In the genomic region with DNA sequence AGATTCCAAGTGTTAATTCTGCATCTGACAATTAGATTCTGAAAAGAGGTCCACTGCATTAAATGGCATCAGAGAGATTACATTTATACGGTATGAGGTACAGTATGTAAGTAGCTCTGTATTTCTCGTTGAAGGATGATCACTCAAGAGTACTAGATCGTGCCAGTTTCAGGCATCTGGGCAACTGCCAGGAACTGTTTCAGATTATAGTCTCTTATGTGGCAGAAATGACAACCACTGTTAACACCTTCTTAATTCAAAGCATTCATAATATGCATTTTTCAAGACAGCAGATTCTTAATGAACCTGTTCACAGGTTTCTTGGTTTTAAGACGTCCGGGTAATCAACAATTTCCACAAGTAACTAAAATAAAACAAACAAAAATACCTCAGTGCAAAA, we compare ENCODE assay signal across 8 cellular contexts. TPM values are rescaled to one million over a fixed set of nuclear protein-coding genes. Genes with fewer than 3 reads are reported as not detected.
DNase-seq lines count a peak whose midpoint lies in the region; ATAC-seq and TF ChIP-seq lines count a peak whose summit lies in the region.

No MANE protein-coding gene starts in this region.

- H3K27ac ChIP-seq in epithelial cell of prostate (peak overlapping the region; percentile 96), osteoblast (ENCODE audit: low read depth, low read length) (peak overlapping the region; percentile 83)

- H3K79me2 ChIP-seq in osteoblast (ENCODE audit: insufficient read depth, low read length): peaks cover 55% of the 10 kb centered on the region

- TF ChIP-seq CTCF in osteoblast (IDR thresholded peaks at IDR 0.05; ENCODE audit: extremely low read depth, low read depth, low read length): no peak

- H2AFZ ChIP-seq in osteoblast (ENCODE audit: low read length): no peak overlapping the region

- peaks cover 21% of the 10 kb centered on the region for H4K20me1 ChIP-seq in osteoblast (ENCODE audit: insufficient read depth, low read length)

- no peak overlapping the region for H3K27ac Mint-ChIP-seq in activated T-helper 2 cell treated with anti-CD3 and anti-CD28 coated beads, Interferon-gamma antibody, Interleukin-2, Interleukin-4, amounts not matched to agents 10 μg/mL and 5 μg/mL and 100 μg/mL, durations not matched to agents 14 hours and 24 hours and 36 hours
- H3K27ac Mint-ChIP-seq in activated T-helper 17 cell treated with anti-CD3 and anti-CD28 coated beads, Interleukin-2, amount 50 U/mL, for 72 hours: no peak overlapping the region

- peaks cover 9% of the 10 kb centered on the region for H3K27me3 Mint-ChIP-seq in activated T-helper 2 cell treated with anti-CD3 and anti-CD28 coated beads, Interferon-gamma antibody, Interleukin-2, Interleukin-4, amounts not matched to agents 10 μg/mL and 5 μg/mL and 100 μg/mL, durations not matched to agents 14 hours and 24 hours and 36 hours (ENCODE audit: low read depth)
- peaks cover 12% of the 10 kb centered on the region for H3K27me3 Mint-ChIP-seq in activated T-helper 17 cell treated with anti-CD3 and anti-CD28 coated beads, Interleukin-2, amount 50 U/mL, for 72 hours

- peaks cover 27% of the 10 kb centered on the region for H3K4me1 ChIP-seq in osteoblast (ENCODE audit: insufficient read depth, low read length)

- DNase-seq in COR-L47 (lab: John Stamatoyannopoulos, UW) (peak; percentile 3), NCI-H2029 treated with DMSO at 0.1 percent for 48 hours (lab: John Stamatoyannopoulos, UW) (peak; percentile 46), epithelial cell of prostate (ENCODE audit: low read depth, low spot score) (no peak), osteoblast (ENCODE audit: insufficient read length, low spot score, missing footprints) (no peak), activated T-cell treated with anti-CD3 and anti-CD28 coated beads for 4 hours (no peak)
- no peak for DNase-seq in activated T-helper 2 cell treated with anti-CD3 and anti-CD28 coated beads, Interferon-gamma antibody, Interleukin-2, Interleukin-4, amounts not matched to agents 10 μg/mL and 5 μg/mL and 100 μg/mL, durations not matched to agents 14 hours and 24 hours and 36 hours (ENCODE audit: low spot score)

- H3K4me3 ChIP-seq in osteoblast (ENCODE audit: insufficient read depth, low read length): peak overlapping the region; percentile 85

- no peak for ATAC-seq in GM18873 (IDR thresholded peaks at IDR 0.05; ENCODE audit: low FRiP score, unreplicated experiment)
- ATAC-seq in activated T-helper 17 cell treated with anti-CD3 and anti-CD28 coated beads, Interleukin-2, amount 50 U/mL, for 72 hours (replicated peaks): no peak

- no peak overlapping the region for H3K4me3 Mint-ChIP-seq in activated T-helper 2 cell treated with anti-CD3 and anti-CD28 coated beads, Interferon-gamma antibody, Interleukin-2, Interleukin-4, amounts not matched to agents 10 μg/mL and 5 μg/mL and 100 μg/mL, durations not matched to agents 14 hours and 24 hours and 36 hours (ENCODE audit: low read depth)
- H3K4me3 Mint-ChIP-seq in activated T-helper 17 cell treated with anti-CD3 and anti-CD28 coated beads, Interleukin-2, amount 50 U/mL, for 72 hours: no peak overlapping the region

- no peaks in the 10 kb centered on the region for H3K36me3 Mint-ChIP-seq in activated T-helper 2 cell treated with anti-CD3 and anti-CD28 coated beads, Interferon-gamma antibody, Interleukin-2, Interleukin-4, amounts not matched to agents 10 μg/mL and 5 μg/mL and 100 μg/mL, durations not matched to agents 14 hours and 24 hours and 36 hours (ENCODE audit: low read depth)
- H3K36me3 Mint-ChIP-seq in activated T-helper 17 cell treated with anti-CD3 and anti-CD28 coated beads, Interleukin-2, amount 50 U/mL, for 72 hours (ENCODE audit: low read depth): no peaks in the 10 kb centered on the region

- H3K9me3 Mint-ChIP-seq in activated T-helper 2 cell treated with anti-CD3 and anti-CD28 coated beads, Interferon-gamma antibody, Interleukin-2, Interleukin-4, amounts not matched to agents 10 μg/mL and 5 μg/mL and 100 μg/mL, durations not matched to agents 14 hours and 24 hours and 36 hours: no peaks in the 10 kb centered on the region
- H3K9me3 Mint-ChIP-seq in activated T-helper 17 cell treated with anti-CD3 and anti-CD28 coated beads, Interleukin-2, amount 50 U/mL, for 72 hours: no peaks in the 10 kb centered on the region

- H3K36me3 ChIP-seq in osteoblast (ENCODE audit: insufficient read depth, low read length): no peaks in the 10 kb centered on the region

- intact Hi-C loops in activated T-helper 2 cell treated with anti-CD3 and anti-CD28 coated beads, Interferon-gamma antibody, Interleukin-2, Interleukin-4, amounts not matched to agents 10 μg/mL and 5 μg/mL and 100 μg/mL, durations not matched to agents 14 hours and 24 hours and 36 hours (cut with micrococcal nuclease): no loop called here

- no peaks in the 10 kb centered on the region for H3K9me3 ChIP-seq in osteoblast (ENCODE audit: low read depth, low read length)

- H3K4me2 ChIP-seq in osteoblast (ENCODE audit: insufficient read depth, low read length): peak overlapping the region; percentile 93

- H3K27me3 ChIP-seq in osteoblast (ENCODE audit: insufficient read depth, low read length): no peaks in the 10 kb centered on the region

- H3K4me1 Mint-ChIP-seq in activated T-helper 2 cell treated with anti-CD3 and anti-CD28 coated beads, Interferon-gamma antibody, Interleukin-2, Interleukin-4, amounts not matched to agents 10 μg/mL and 5 μg/mL and 100 μg/mL, durations not matched to agents 14 hours and 24 hours and 36 hours (ENCODE audit: low read depth): peaks cover 5% of the 10 kb centered on the region
- H3K4me1 Mint-ChIP-seq in activated T-helper 17 cell treated with anti-CD3 and anti-CD28 coated beads, Interleukin-2, amount 50 U/mL, for 72 hours: no peaks in the 10 kb centered on the region

RNA-seq across cellular contexts. Expression of a gene that starts 1.6 kb away (rescaled TPM):
- 27.5 and 31.8 TPM in 2 replicates for total RNA-seq in osteoblast
- 0.39 and 0.44 TPM in 2 replicates for total RNA-seq in activated T-helper 2 cell treated with anti-CD3 and anti-CD28 coated beads, Interferon-gamma antibody, Interleukin-2, Interleukin-4, amounts not matched to agents 10 μg/mL and 5 μg/mL and 100 μg/mL, durations not matched to agents 14 hours and 24 hours and 36 hours
- under 1 TPM; 0.53 to 0.80 TPM for total RNA-seq in activated T-helper 17 cell treated with anti-CD3 and anti-CD28 coated beads, Interleukin-2, amount 50 U/mL, for 72 hours

Comparison
In these comparisons a context has a peak if more than half of its experiments do, and no peak if none do; other contexts are left out.
1. DNase-seq: peak in COR-L47 (single experiment) and NCI-H2029 treated with DMSO at 0.1 percent for 48 hours (single experiment); none in epithelial cell of prostate (single experiment), osteoblast (single experiment), activated T-cell treated with anti-CD3 and anti-CD28 coated beads for 4 hours (single experiment) and activated T-helper 2 cell treated with anti-CD3 and anti-CD28 coated beads, Interferon-gamma antibody, Interleukin-2, Interleukin-4, amounts not matched to agents 10 μg/mL and 5 μg/mL and 100 μg/mL, durations not matched to agents 14 hours and 24 hours and 36 hours (single experiment).
2. RNA of a gene that starts 1.6 kb away (total RNA-seq): 27.5 to 31.8 TPM in osteoblast; 0.53 to 0.80 TPM in activated T-helper 17 cell treated with anti-CD3 and anti-CD28 coated beads, Interleukin-2, amount 50 U/mL, for 72 hours and 0.39 to 0.44 TPM in activated T-helper 2 cell treated with anti-CD3 and anti-CD28 coated beads, Interferon-gamma antibody, Interleukin-2, Interleukin-4, amounts not matched to agents 10 μg/mL and 5 μg/mL and 100 μg/mL, durations not matched to agents 14 hours and 24 hours and 36 hours; every median in the first group is over 10 times any median in the second.